10 cellular contexts compared by ENCODE assay signal in genomic region chr6:144653885-144654505, GRCh38.
DNase-seq lines count a peak whose midpoint lies in the region; ATAC-seq and TF ChIP-seq lines count a peak whose summit lies in the region.
"Had no signal": no experiment of that assay in that cellular context is flagged by ENCODE, and none has a peak within 500 bp of the region (broad histone marks: within the 10 kb centered on the region; RNA-seq: fewer than 3 reads in every experiment).

No MANE protein-coding gene starts in this region.

- H3K4me1 Mint-ChIP-seq in dendritic cell treated with granulocyte-macrophage colony-stimulating factor and Interleukin-4, amounts not matched to agents 40 ng/mL and 50 ng/mL, for 4 days (ENCODE audit: low read depth), result peaks cover 26% of the 10 kb centered on the region
- peaks cover 9% of the 10 kb centered on the region for H3K4me1 Mint-ChIP-seq in mesothelial cell of epicardium

- H3K36me3 Mint-ChIP-seq in dendritic cell treated with granulocyte-macrophage colony-stimulating factor and Interleukin-4, amounts not matched to agents 40 ng/mL and 50 ng/mL, for 4 days (ENCODE audit: low read depth), result peaks cover 7% of the 10 kb centered on the region
- H3K36me3 Mint-ChIP-seq in mesothelial cell of epicardium, result peaks cover 7% of the 10 kb centered on the region

- H3K4me3 ChIP-seq in GM12864 (ENCODE audit: low read depth, low read length) (no peak overlapping the region), vagina (no peak overlapping the region)
- H3K4me3 ChIP-seq: heart right ventricle had no signal

- TF ChIP-seq POLR2A in vagina (IDR thresholded peaks at IDR 0.05), result no peak

- H3K9me3 ChIP-seq in vagina, result no peaks in the 10 kb centered on the region
- H3K9me3 ChIP-seq: heart right ventricle had no signal

- no peaks in the 10 kb centered on the region for H3K9me3 Mint-ChIP-seq in dendritic cell treated with granulocyte-macrophage colony-stimulating factor and Interleukin-4, amounts not matched to agents 40 ng/mL and 50 ng/mL, for 4 days
- H3K9me3 Mint-ChIP-seq in mesothelial cell of epicardium, result no peaks in the 10 kb centered on the region

- no peak overlapping the region for H3K4me3 Mint-ChIP-seq in dendritic cell treated with granulocyte-macrophage colony-stimulating factor and Interleukin-4, amounts not matched to agents 40 ng/mL and 50 ng/mL, for 4 days
- no peak overlapping the region for H3K4me3 Mint-ChIP-seq in mesothelial cell of epicardium

- intact Hi-C loops in dendritic cell treated with granulocyte-macrophage colony-stimulating factor and Interleukin-4, amounts not matched to agents 40 ng/mL and 50 ng/mL, for 4 days (cut with micrococcal nuclease), result no loop called here
- intact Hi-C loops in vagina (cut with DNase I), result no loop called here

- H3K4me1 ChIP-seq in vagina, result peaks cover 22% of the 10 kb centered on the region

- peak; percentile 3 for DNase-seq in GM12864 (ENCODE audit: low read depth)
- DNase-seq in AG20443 (ENCODE audit: low spot score), result no peak
- no peak for DNase-seq in retina
- no peak for DNase-seq in mesothelial cell of epicardium (ENCODE audit: low spot score in 2 of 2, unreplicated experiment in 2 of 2)
- DNase-seq in vagina (ENCODE audit: extremely low spot score in 2 of 2), result no peak
- DNase-seq: activated effector memory CD4-positive, alpha-beta T cell treated with anti-CD3 and anti-CD28 coated beads, Interleukin-2, amount 50 U/mL, for 16 hours; heart right ventricle had no signal

- H3K36me3 ChIP-seq in vagina, result no peaks in the 10 kb centered on the region
- H3K36me3 ChIP-seq: heart right ventricle had no signal

- TF ChIP-seq CTCF in GM12864 (IDR thresholded peaks at IDR 0.05; ENCODE audit: low read depth, low read length, missing control alignments) (no peak), mesothelial cell of epicardium (IDR thresholded peaks at IDR 0.05; ENCODE audit: unreplicated experiment) (no peak), vagina (IDR thresholded peaks at IDR 0.05) (no peak)

- no peaks in the 10 kb centered on the region for H3K27me3 Mint-ChIP-seq in dendritic cell treated with granulocyte-macrophage colony-stimulating factor and Interleukin-4, amounts not matched to agents 40 ng/mL and 50 ng/mL, for 4 days
- no peaks in the 10 kb centered on the region for H3K27me3 Mint-ChIP-seq in mesothelial cell of epicardium (ENCODE audit: low read depth)

- H3K27me3 ChIP-seq in vagina, result no peaks in the 10 kb centered on the region
- H3K27me3 ChIP-seq: heart right ventricle had no signal

- peak; percentile 94 for ATAC-seq in GM19452 (IDR thresholded peaks at IDR 0.05; ENCODE audit: unreplicated experiment)
- ATAC-seq in HG03108 (IDR thresholded peaks at IDR 0.05; ENCODE audit: unreplicated experiment), result peak; percentile 92

- H3K27ac Mint-ChIP-seq in dendritic cell treated with granulocyte-macrophage colony-stimulating factor and Interleukin-4, amounts not matched to agents 40 ng/mL and 50 ng/mL, for 4 days, result peak overlapping the region; percentile 60
- H3K27ac Mint-ChIP-seq in mesothelial cell of epicardium, result no peak overlapping the region

- no peak overlapping the region for H3K27ac ChIP-seq in vagina
- H3K27ac ChIP-seq: heart right ventricle had no signal
